8 cellular contexts compared by ENCODE assay signal in the genomic region with DNA sequence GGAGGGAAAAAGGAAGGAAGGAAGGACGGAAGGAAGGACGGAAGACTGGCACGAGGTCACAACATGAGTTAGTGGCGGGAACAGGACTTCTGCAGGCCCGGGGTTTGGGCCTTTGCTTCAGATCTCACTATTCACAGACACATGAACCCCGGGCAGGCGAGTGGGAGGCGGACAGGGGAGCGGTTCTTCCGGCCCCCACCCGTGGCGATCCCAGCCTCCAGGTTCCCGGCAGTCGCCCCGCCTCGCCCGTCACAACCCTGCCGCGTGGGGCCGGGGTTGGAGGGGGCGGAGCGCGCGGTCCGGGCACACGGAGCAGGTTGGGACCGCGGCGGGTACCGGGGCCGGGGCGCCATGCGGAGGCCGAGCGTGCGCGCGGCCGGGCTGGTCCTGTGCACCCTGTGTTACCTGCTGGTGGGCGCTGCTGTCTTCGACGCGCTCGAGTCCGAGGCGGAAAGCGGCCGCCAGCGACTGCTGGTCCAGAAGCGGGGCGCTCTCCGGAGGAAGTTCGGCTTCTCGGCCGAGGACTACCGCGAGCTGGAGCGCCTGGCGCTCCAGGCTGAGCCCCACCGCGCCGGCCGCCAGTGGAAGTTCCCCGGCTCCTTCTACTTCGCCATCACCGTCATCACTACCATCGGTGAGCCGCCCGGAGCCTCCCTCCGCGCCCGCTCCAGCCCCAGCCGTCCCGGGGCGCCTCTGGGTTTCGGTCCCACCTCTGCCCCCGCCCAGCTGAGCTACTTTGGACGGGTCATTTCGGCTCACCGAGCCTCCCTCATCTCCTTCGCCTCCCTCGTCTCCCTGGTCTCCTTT. TPM values are rescaled to one million over a fixed set of nuclear protein-coding genes. Genes with fewer than 3 reads are reported as not detected.
DNase-seq lines count a peak whose midpoint lies in the region; ATAC-seq and TF ChIP-seq lines count a peak whose summit lies in the region.

A gene (plus strand): TSS at position 306 of the 807 bp plus-strand sequence. CDS start 46 bp downstream, at position 352.

- peaks cover 10% of the 10 kb centered on the region for H4K20me1 ChIP-seq in osteoblast (ENCODE audit: insufficient read depth, low read length)

- H3K79me2 ChIP-seq in osteoblast (ENCODE audit: insufficient read depth, low read length), result no peaks in the 10 kb centered on the region

- DNase-seq in NCI-H510A (lab: John Stamatoyannopoulos, UW) (peak; percentile 13), NCI-H510A treated with DMSO at 0.1 percent for 48 hours (lab: John Stamatoyannopoulos, UW) (no peak), activated T-cell treated with anti-CD3 and anti-CD28 coated beads for 24 hours (ENCODE audit: low read depth) (peak; percentile 32), fibroblast of mammary gland (ENCODE audit: low read depth) (no peak), osteoblast (ENCODE audit: insufficient read length, low spot score, missing footprints) (peak; percentile 93), Ammon's horn (ENCODE audit: low spot score) (no peak), NOMO-1 treated with dmso at 0.1 percent for 144 hours (lab: John Stamatoyannopoulos, UW; ENCODE audit: unreplicated experiment) (no peak)

- H3K27me3 ChIP-seq in osteoblast (ENCODE audit: insufficient read depth, low read length), result peaks cover 28% of the 10 kb centered on the region

- H3K36me3 ChIP-seq in osteoblast (ENCODE audit: insufficient read depth, low read length), result no peaks in the 10 kb centered on the region

- ATAC-seq in HG03175 (IDR thresholded peaks at IDR 0.05; ENCODE audit: unreplicated experiment), result no peak

- TF ChIP-seq CTCF in fibroblast of mammary gland (conservative IDR thresholded peaks at IDR 0.05; ENCODE audit: control insufficient read depth, insufficient read depth, low read depth, low read length) (no peak), osteoblast (IDR thresholded peaks at IDR 0.05; ENCODE audit: extremely low read depth, low read depth, low read length) (no peak)

- H3K4me3 ChIP-seq in fibroblast of mammary gland (ENCODE audit: control insufficient read depth, low read depth, low read length), result peak within 1 kb of the TSS; percentile 42
- H3K4me3 ChIP-seq in osteoblast (ENCODE audit: insufficient read depth, low read length), result peak within 1 kb of the TSS; percentile 75

- no peak within 1 kb of the TSS for H3K27ac ChIP-seq in osteoblast (ENCODE audit: low read depth, low read length)

- H3K4me1 ChIP-seq in osteoblast (ENCODE audit: insufficient read depth, low read length), result peaks cover 12% of the 10 kb centered on the region

- H3K4me2 ChIP-seq in osteoblast (ENCODE audit: insufficient read depth, low read length), result peak within 1 kb of the TSS; percentile 94

- H2AFZ ChIP-seq in osteoblast (ENCODE audit: low read length), result peak within 1 kb of the TSS; percentile 84

- H3K9me3 ChIP-seq in osteoblast (ENCODE audit: low read depth, low read length), result no peaks in the 10 kb centered on the region

RNA-seq across cellular contexts. Expression of the gene that starts here (rescaled TPM):
- total RNA-seq in osteoblast, result 81.3 and 121 TPM in 2 replicates

Comparison
In these comparisons a context has a peak if more than half of its experiments do, and no peak if none do; other contexts are left out.
1. DNase-seq: peak in NCI-H510A (single experiment), activated T-cell treated with anti-CD3 and anti-CD28 coated beads for 24 hours (single experiment) and osteoblast (single experiment); none in NCI-H510A treated with DMSO at 0.1 percent for 48 hours (single experiment), fibroblast of mammary gland (single experiment), Ammon's horn (single experiment) and NOMO-1 treated with dmso at 0.1 percent for 144 hours (single experiment).